In the genomic region with DNA sequence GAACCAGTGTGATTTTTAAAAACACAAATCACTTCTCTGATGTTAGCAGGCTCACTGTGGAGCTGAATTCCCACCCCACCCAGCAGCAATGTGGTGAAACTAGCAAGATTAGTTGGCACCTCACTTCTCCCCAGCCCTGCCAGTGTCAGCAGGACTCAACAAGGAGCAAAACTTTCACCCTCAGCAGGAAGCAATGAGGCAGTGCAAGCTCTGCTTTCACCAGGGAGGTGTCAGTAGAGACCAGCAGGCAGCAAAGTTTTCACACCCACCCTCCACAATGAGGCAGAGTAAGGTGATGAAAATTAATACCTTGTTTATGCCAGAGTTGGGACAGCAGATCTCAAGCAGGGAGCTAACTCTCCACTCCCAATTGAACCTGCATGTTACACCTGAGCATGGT, we compare ENCODE assay signal across 14 cellular contexts.
"Had no signal": no experiment of that assay in that cellular context is flagged by ENCODE, and none has a peak within 500 bp of the region (broad histone marks: within the 10 kb centered on the region; RNA-seq: fewer than 3 reads in every experiment).

No MANE protein-coding gene starts in this region.

- FAIRE-seq: keratinocyte had no signal

- H3K4me1 ChIP-seq: body of pancreas had no signal

- DNase-seq: activated B cell treated with CpG ODN at 0.5 μM for 24 hours; activated CD4-positive, alpha-beta T cell treated with anti-CD3 and anti-CD28 coated beads, Interleukin-2, amount 10 ng/mL, durations not matched to agents 7 days and 5 days; amniotic stem cell; body of pancreas; hypothalamus; left ventricle myocardium inferior; mesenchymal stem cell; sigmoid colon; stimulated activated CD4-positive, alpha-beta T cell treated with anti-CD3 and anti-CD28 coated beads, Interleukin-2, amount 100 ng/mL, for 24 hours; stimulated activated naive CD4-positive, alpha-beta T cell; substantia nigra; T-helper 17 cell; trophoblast cell had no signal

- H3K27ac ChIP-seq: body of pancreas, left ventricle myocardium inferior, sigmoid colon had no signal

- H3K36me3 ChIP-seq: left ventricle myocardium inferior, sigmoid colon had no signal

- H3K4me3 ChIP-seq: body of pancreas, left ventricle myocardium inferior, sigmoid colon had no signal

- H3K9me3 ChIP-seq: body of pancreas, left ventricle myocardium inferior, sigmoid colon had no signal

- H3K27me3 ChIP-seq: body of pancreas, sigmoid colon had no signal
